In genomic region chr7:117212969-117213877, GRCh38 we compare ENCODE assay signal across 8 cellular contexts.
A peak's percentile ranks its signal among the peaks of the same experiment; 100 is the strongest.
DNase-seq lines count a peak whose midpoint lies in the region; ATAC-seq and TF ChIP-seq lines count a peak whose summit lies in the region.

No MANE protein-coding gene starts in this region.

- H3K4me3 ChIP-seq in BE2C (ENCODE audit: low read depth, low read length) (no peak overlapping the region), neural cell (ENCODE audit: low read length) (no peak overlapping the region)

- no peak overlapping the region for H3K27ac ChIP-seq in neural cell (ENCODE audit: low read length)

- peak; percentile 71 for DNase-seq in BE2C
- DNase-seq in NCI-H345 (lab: John Stamatoyannopoulos, UW), result peak; percentile 58
- DNase-seq in activated CD4-positive, alpha-beta memory T cell treated with anti-CD3 and anti-CD28 coated beads, Interleukin-2, amount 10 ng/mL, durations not matched to agents 7 days and 5 days, result peak; percentile 47
- no peak for DNase-seq in type B pancreatic cell (ENCODE audit: extremely low spot score, unreplicated experiment)

- H3K36me3 ChIP-seq in BE2C (peaks cover 7% of the 10 kb centered on the region), neural cell (ENCODE audit: insufficient read depth, low read length) (peaks cover 20% of the 10 kb centered on the region)

- no peaks in the 10 kb centered on the region for H3K27me3 ChIP-seq in BE2C
- no peaks in the 10 kb centered on the region for H3K27me3 ChIP-seq in neural cell (ENCODE audit: insufficient read depth, low read depth, low read length)

- H3K4me1 ChIP-seq in BE2C, result no peaks in the 10 kb centered on the region; the same call in 1 of the 2 replicates

- no peak overlapping the region for H3K9ac ChIP-seq in neural cell (ENCODE audit: low read length)

- CTCF ChIA-PET in activated CD4-positive, alpha-beta memory T cell treated with anti-CD3 and anti-CD28 coated beads, Interleukin-2, amount 10 ng/mL, durations not matched to agents 7 days and 5 days (lab: Charles Lee), result interaction anchor here (0.7 to 1.9 kb wide), 8 partner anchors 8 to 243 kb away, joined by 3 to 10 read pairs (median 4); no protein-coding TSS in a partner anchor

- H3F3A ChIP-seq in neural cell (ENCODE audit: insufficient read depth, low read length, poor library complexity, severe bottlenecking), result no peaks in the 10 kb centered on the region

- no peaks in the 10 kb centered on the region for H3K9me2 ChIP-seq in neural cell (ENCODE audit: insufficient read depth, low read length)

- H3K79me2 ChIP-seq in neural cell (replicated peaks; ENCODE audit: insufficient read depth, low read length), result no peaks in the 10 kb centered on the region

- H3K9me3 ChIP-seq in BE2C, result no peaks in the 10 kb centered on the region
- H3K9me3 ChIP-seq in neural cell (ENCODE audit: low read length), result no peaks in the 10 kb centered on the region

- H3K36me3 Mint-ChIP-seq in activated CD4-positive, alpha-beta memory T cell treated with anti-CD3 and anti-CD28 coated beads, Interleukin-2, amount 10 ng/mL, durations not matched to agents 7 days and 5 days (ENCODE audit: low read depth), result no peaks in the 10 kb centered on the region
- peaks cover 6% of the 10 kb centered on the region for H3K36me3 Mint-ChIP-seq in type B pancreatic cell

- H3K4me1 Mint-ChIP-seq in activated CD4-positive, alpha-beta memory T cell treated with anti-CD3 and anti-CD28 coated beads, Interleukin-2, amount 10 ng/mL, durations not matched to agents 7 days and 5 days, result no peaks in the 10 kb centered on the region
- H3K4me1 Mint-ChIP-seq in type B pancreatic cell (ENCODE audit: unreplicated experiment), result peaks cover 13% of the 10 kb centered on the region

- no peaks in the 10 kb centered on the region for H3K9me3 Mint-ChIP-seq in activated CD4-positive, alpha-beta memory T cell treated with anti-CD3 and anti-CD28 coated beads, Interleukin-2, amount 10 ng/mL, durations not matched to agents 7 days and 5 days
- H3K9me3 Mint-ChIP-seq in type B pancreatic cell, result no peaks in the 10 kb centered on the region

- no peak overlapping the region for H3K4me2 ChIP-seq in neural cell (ENCODE audit: low read length)

- H4K20me1 ChIP-seq in neural cell (ENCODE audit: insufficient read depth), result no peaks in the 10 kb centered on the region

- peak; percentile 55 for TF ChIP-seq RAD21 in neural cell (conservative IDR thresholded peaks at IDR 0.05)

- TF ChIP-seq CTCF in BE2C (IDR thresholded peaks at IDR 0.05; ENCODE audit: low read depth, low read length) (peak; percentile 92), neural cell (IDR thresholded peaks at IDR 0.05; ENCODE audit: poor library complexity, severe bottlenecking) (peak; percentile 68), type B pancreatic cell (conservative IDR thresholded peaks at IDR 0.05) (peak; percentile 94)

- ATAC-seq in GM18861 (IDR thresholded peaks at IDR 0.05; ENCODE audit: unreplicated experiment) (peak; percentile 84), HG03097 (IDR thresholded peaks at IDR 0.05; ENCODE audit: low FRiP score, unreplicated experiment) (peak; percentile 74), esophagus mucosa (peak; percentile 71)

- H3K4me3 Mint-ChIP-seq in activated CD4-positive, alpha-beta memory T cell treated with anti-CD3 and anti-CD28 coated beads, Interleukin-2, amount 10 ng/mL, durations not matched to agents 7 days and 5 days, result no peak overlapping the region
- H3K4me3 Mint-ChIP-seq in type B pancreatic cell, result no peak overlapping the region

- POLR2A ChIA-PET in activated CD4-positive, alpha-beta memory T cell treated with anti-CD3 and anti-CD28 coated beads, Interleukin-2, amount 10 ng/mL, durations not matched to agents 7 days and 5 days (lab: Charles Lee), result no interaction called here

- no peak overlapping the region for H2AFZ ChIP-seq in neural cell (ENCODE audit: low read depth, low read length)

- H3K27ac Mint-ChIP-seq in activated CD4-positive, alpha-beta memory T cell treated with anti-CD3 and anti-CD28 coated beads, Interleukin-2, amount 10 ng/mL, durations not matched to agents 7 days and 5 days, result no peak overlapping the region
- no peak overlapping the region for H3K27ac Mint-ChIP-seq in type B pancreatic cell

- no peaks in the 10 kb centered on the region for H3K27me3 Mint-ChIP-seq in activated CD4-positive, alpha-beta memory T cell treated with anti-CD3 and anti-CD28 coated beads, Interleukin-2, amount 10 ng/mL, durations not matched to agents 7 days and 5 days
- H3K27me3 Mint-ChIP-seq in type B pancreatic cell, result no peaks in the 10 kb centered on the region

- no peak for TF ChIP-seq EP300 in neural cell (conservative IDR thresholded peaks at IDR 0.05; ENCODE audit: poor library complexity, severe bottlenecking)

TF ChIP-seq in neural cell, 6 proteins besides CTCF, POLR2A, EP300 and RAD21:
- no peak for TF ChIP-seq TAF1 (IDR thresholded peaks at IDR 0.05; ENCODE audit: low read depth)
- TF ChIP-seq SMC3 (conservative IDR thresholded peaks at IDR 0.05; ENCODE audit: poor library complexity), result peak; percentile 55
